ENCODE assay signal across 6 cellular contexts in the genomic region with DNA sequence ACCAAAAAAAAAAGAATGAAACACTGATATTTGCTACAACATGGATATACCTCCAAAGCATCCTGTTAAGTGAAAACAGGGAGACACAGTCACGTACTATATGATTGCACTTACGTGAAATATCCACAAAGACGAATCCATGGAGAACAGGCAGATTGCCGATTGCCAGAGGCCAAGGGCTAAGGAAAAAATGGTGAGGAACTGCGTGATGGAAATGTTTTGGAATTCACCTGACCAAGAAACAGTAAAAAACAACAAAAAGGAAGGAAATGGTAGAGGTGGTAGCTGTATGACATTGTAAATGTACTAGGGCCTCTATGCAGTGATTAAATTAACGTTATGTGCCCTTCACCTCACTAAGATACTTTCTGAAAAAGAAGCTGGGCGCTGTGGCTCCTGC.
"Had no signal": no experiment of that assay in that cellular context is flagged by ENCODE, and none has a peak within 500 bp of the region (broad histone marks: within the 10 kb centered on the region; RNA-seq: fewer than 3 reads in every experiment).

No MANE protein-coding gene starts in this region.

- H3K4me3 ChIP-seq: GM23338, K562 had no signal

- H3K27ac ChIP-seq: HL-60 had no signal

- H3K9me3 Mint-ChIP-seq: GM23338, H9 had no signal

- H3K4me2 ChIP-seq: GM23338 had no signal

- ATAC-seq: GM23338, K562 had no signal

- H3K4me3 Mint-ChIP-seq: GM23338, H9 had no signal

- DNase-seq: H9, HCEC 1CT, IMR-90 had no signal

- H2AFZ ChIP-seq: GM23338 had no signal

- H3K27ac Mint-ChIP-seq: GM23338, H9 had no signal
